ENCODE assay signal across 18 cellular contexts in genomic region chr12:58349161-58349560, GRCh38.
DNase-seq lines count a peak whose midpoint lies in the region; ATAC-seq lines count a peak whose summit lies in the region.
"Had no signal": no experiment of that assay in that cellular context is flagged by ENCODE, and none has a peak within 500 bp of the region (broad histone marks: within the 10 kb centered on the region; RNA-seq: fewer than 3 reads in every experiment).

No MANE protein-coding gene starts in this region.

- ATAC-seq in GM19463 (IDR thresholded peaks at IDR 0.05; ENCODE audit: unreplicated experiment), result no peak
- ATAC-seq: GM23338, K562, SK-N-SH treated with all-trans-retinoic acid at 6 μM for 48 hours had no signal

- DNase-seq in NCI-H510A treated with DMSO at 0.1 percent for 48 hours (lab: John Stamatoyannopoulos, UW) (peak; percentile 47), NCI-H510A (lab: John Stamatoyannopoulos, UW) (no peak), NCI-H748 (lab: John Stamatoyannopoulos, UW; ENCODE audit: unreplicated experiment) (peak; percentile 82), dermis blood vessel endothelial cell (peak; percentile 33), mucosa of gallbladder (ENCODE audit: low spot score) (peak; percentile 21), amygdala (lab: John Stamatoyannopoulos, UW) (no peak)
- DNase-seq in activated CD8-positive, alpha-beta memory T cell treated with anti-CD3 and anti-CD28 coated beads for 24 hours, result no peak
- DNase-seq: CD4-positive, alpha-beta memory T cell; GF-D8; MV-4-11; NCI-H1417; NCI-H2081; NCI-H69; SHP77 treated with DMSO at 0.1 percent for 48 hours had no signal

Comparison
In these comparisons a context has a peak if more than half of its experiments do, and no peak if none do; other contexts are left out.
1. DNase-seq: peak in NCI-H510A treated with DMSO at 0.1 percent for 48 hours (single experiment), NCI-H748 (single experiment), dermis blood vessel endothelial cell (single experiment) and mucosa of gallbladder (single experiment); none in NCI-H510A (single experiment), amygdala (0 of 56) and activated CD8-positive, alpha-beta memory T cell treated with anti-CD3 and anti-CD28 coated beads for 24 hours (single experiment).